30 cellular contexts compared by ENCODE assay signal in the genomic region with DNA sequence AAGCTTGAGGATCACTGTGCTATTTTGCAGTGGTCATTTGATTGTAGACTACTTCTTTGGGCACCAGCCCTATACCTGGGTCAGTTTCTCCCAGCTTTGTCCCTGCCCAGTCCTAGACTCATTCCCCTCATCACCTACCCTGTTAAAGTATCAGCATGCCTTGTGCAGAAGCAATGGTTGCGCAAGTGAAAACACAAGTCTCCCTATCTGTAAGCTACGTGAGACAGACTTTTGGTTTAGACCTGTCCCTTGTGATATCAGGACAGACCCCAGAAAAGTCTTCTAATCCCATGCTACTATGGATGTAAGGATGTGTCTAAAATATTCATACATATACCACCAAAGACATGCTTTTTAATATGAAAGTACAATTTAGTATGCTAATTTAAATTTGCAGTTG.
"Had no signal": no experiment of that assay in that cellular context is flagged by ENCODE, and none has a peak within 500 bp of the region (broad histone marks: within the 10 kb centered on the region; RNA-seq: fewer than 3 reads in every experiment).

No MANE protein-coding gene starts in this region.

- H3K27me3 ChIP-seq: brain microvascular endothelial cell, Peyer's patch, SJSA1 had no signal

- H3K9ac ChIP-seq: SK-N-SH had no signal

- H3K9me3 ChIP-seq: Peyer's patch, SJSA1, SK-N-SH had no signal

- ATAC-seq: activated T-cell treated with anti-CD3 and anti-CD28 coated beads, Interleukin-2, amount 50 U/mL, for 72 hours; activated T-helper 17 cell treated with anti-CD3 and anti-CD28 coated beads, Interleukin-2, amount 50 U/mL, for 72 hours; PC-3 had no signal

- H3K27ac ChIP-seq: brain microvascular endothelial cell, Peyer's patch, SJSA1 had no signal

- H3K4me3 ChIP-seq: Peyer's patch, SJSA1 had no signal

- H3K4me2 ChIP-seq: SK-N-SH had no signal

- H3K4me1 ChIP-seq: Peyer's patch, SJSA1 had no signal

- H3K36me3 ChIP-seq: brain microvascular endothelial cell, Peyer's patch, SJSA1 had no signal

- DNase-seq: activated CD4-positive, alpha-beta memory T cell treated with anti-CD3 and anti-CD28 coated beads, Interleukin-2, amount 10 ng/mL, durations not matched to agents 7 days and 5 days; activated CD4-positive, alpha-beta T cell treated with anti-CD3 and anti-CD28 coated beads for 48 hours; activated CD4-positive, CD25-positive, alpha-beta regulatory T cell treated with anti-CD3 and anti-CD28 coated beads, Interleukin-2, amount 50 U/mL, for 72 hours; activated CD8-positive, alpha-beta memory T cell treated with anti-CD3 and anti-CD28 coated beads for 24 hours; activated effector memory CD4-positive, alpha-beta T cell treated with anti-CD3 and anti-CD28 coated beads, Interleukin-2, amount 50 U/mL, for 16 hours; activated naive CD4-positive, alpha-beta T cell; activated naive CD4-positive, alpha-beta T cell treated with anti-CD3 and anti-CD28 coated beads, Interleukin-2, amount 50 U/mL, for 16 hours; activated naive CD8-positive, alpha-beta T cell treated with anti-CD3 and anti-CD28 coated beads for 36 hours; activated T-cell treated with anti-CD3 and anti-CD28 coated beads, Interleukin-2, amount 50 U/mL, for 1 hour; activated T-cell treated with anti-CD3 and anti-CD28 coated beads, Interleukin-2, amount 50 U/mL, for 72 hours; amniotic stem cell; aorta; brain microvascular endothelial cell; central memory CD4-positive, alpha-beta T cell; Karpas-422; KBM-7; NCI-H1105; NCI-H1417 treated with DMSO at 0.1 percent for 48 hours; NCI-H187 treated with DMSO at 0.1 percent for 48 hours; NCI-H2081; NCI-H2171 treated with DMSO at 0.1 percent for 48 hours; NCI-H446 treated with DMSO at 0.1 percent for 48 hours; NCI-H524 treated with DMSO at 0.1 percent for 48 hours; PC-3; Peyer's patch; RPMI8226; SHP77 treated with DMSO at 0.1 percent for 48 hours; SK-N-SH had no signal
